ENCODE assay signal across 8 cellular contexts in the genomic region with DNA sequence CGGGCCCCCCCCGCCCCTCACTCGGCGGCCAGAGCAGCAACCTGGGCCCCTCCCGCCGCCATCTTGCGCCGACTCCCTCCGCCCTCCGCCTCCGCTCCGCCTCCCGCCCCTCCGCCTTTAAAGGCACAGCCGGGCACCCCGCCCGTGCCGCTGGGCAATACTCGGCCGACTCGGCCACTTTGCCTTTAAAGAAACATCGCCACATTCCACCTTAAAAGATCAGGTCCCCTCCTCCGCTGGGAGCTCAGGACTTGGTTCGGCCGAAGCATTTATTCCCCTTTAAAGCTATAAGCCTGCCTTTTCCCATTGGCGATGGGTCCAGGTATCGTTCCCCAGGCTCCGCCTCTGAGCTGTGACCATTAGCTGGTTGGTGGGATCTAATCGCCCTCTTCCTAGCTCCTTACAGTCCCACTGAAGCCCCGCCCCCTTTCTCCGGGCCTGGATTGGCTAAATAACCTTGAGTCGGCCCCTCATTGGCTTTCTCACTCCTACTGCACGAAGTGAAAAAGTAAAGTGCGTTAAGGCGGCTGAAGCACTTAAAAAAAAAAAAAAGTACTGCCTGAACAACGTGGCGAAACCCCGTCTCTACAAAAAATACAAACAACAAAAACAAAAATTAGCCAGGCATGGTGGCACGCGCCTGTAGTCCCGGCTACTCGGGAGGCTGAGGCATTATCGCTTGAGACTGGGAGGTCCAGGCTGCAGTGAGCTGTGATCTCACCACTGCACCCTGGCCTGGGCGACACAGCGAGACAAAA.
DNase-seq lines count a peak whose midpoint lies in the region; ATAC-seq and TF ChIP-seq lines count a peak whose summit lies in the region.

A gene with protein sequence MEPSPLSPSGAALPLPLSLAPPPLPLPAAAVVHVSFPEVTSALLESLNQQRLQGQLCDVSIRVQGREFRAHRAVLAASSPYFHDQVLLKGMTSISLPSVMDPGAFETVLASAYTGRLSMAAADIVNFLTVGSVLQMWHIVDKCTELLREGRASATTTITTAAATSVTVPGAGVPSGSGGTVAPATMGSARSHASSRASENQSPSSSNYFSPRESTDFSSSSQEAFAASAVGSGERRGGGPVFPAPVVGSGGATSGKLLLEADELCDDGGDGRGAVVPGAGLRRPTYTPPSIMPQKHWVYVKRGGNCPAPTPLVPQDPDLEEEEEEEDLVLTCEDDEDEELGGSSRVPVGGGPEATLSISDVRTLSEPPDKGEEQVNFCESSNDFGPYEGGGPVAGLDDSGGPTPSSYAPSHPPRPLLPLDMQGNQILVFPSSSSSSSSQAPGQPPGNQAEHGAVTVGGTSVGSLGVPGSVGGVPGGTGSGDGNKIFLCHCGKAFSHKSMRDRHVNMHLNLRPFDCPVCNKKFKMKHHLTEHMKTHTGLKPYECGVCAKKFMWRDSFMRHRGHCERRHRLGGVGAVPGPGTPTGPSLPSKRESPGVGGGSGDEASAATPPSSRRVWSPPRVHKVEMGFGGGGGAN (minus strand): TSS at position 77 of the 758 bp plus-strand sequence. CDS start 828 bp downstream, outside the sequence.

- DNase-seq in AG04449 (ENCODE audit: low read depth, low spot score) (peak; percentile 95), NCI-H446 (lab: John Stamatoyannopoulos, UW) (peak; percentile 96 to 98), cerebellar cortex (ENCODE audit: low spot score) (peak; percentile 100), islet precursor cell (peak; percentile 99)
- DNase-seq in activated CD4-positive, CD25-positive, alpha-beta regulatory T cell treated with anti-CD3 and anti-CD28 coated beads, Interleukin-2, amount 50 U/mL, for 16 hours (ENCODE audit: low read depth, low spot score) = peak; percentile 90
- peak; percentile 92 to 97 (median 95) for DNase-seq in stimulated activated CD4-positive, alpha-beta T cell treated with anti-CD3 and anti-CD28 coated beads, Interleukin-12 subunit alpha, Interleukin-12 subunit beta, amount 100 ng/mL, for 48 hours (ENCODE audit: low read depth in 2 of 3, low spot score in 1 of 3)

- peak; percentile 55 for ATAC-seq in GM18909 (IDR thresholded peaks at IDR 0.05; ENCODE audit: poor library complexity, unreplicated experiment)
- peak; percentile 35 for ATAC-seq in HG03196 (IDR thresholded peaks at IDR 0.05; ENCODE audit: unreplicated experiment)

- peak within 1 kb of the TSS; percentile 67 for H3K4me3 ChIP-seq in AG04449 (ENCODE audit: low read depth, low read length)

- POLR2A ChIA-PET in AG04449 (lab: Yijun Ruan, JAX) = interaction anchor here (0.6 to 2.1 kb wide), 11 partner anchors 10 to 346 kb away, joined by 3 to 11 read pairs (median 3); a partner anchor contains a TSS

- CTCF ChIA-PET in AG04449 (lab: Yijun Ruan, JAX) = interaction anchor here (1.1 to 4.0 kb wide), 5 partner anchors 18 to 108 kb away, joined by 3 to 14 read pairs (median 6); no protein-coding TSS in a partner anchor

- TF ChIP-seq CTCF in AG04449 (IDR thresholded peaks at IDR 0.05; ENCODE audit: insufficient read depth, low read length, missing control alignments) = no peak

Comparison
In these comparisons a context has a peak if more than half of its experiments do, and no peak if none do; other contexts are left out.
1. Peak in every context shown above with its lines: DNase-seq, ATAC-seq and H3K4me3 ChIP-seq.